Comparison of ENCODE assay signal across 8 cellular contexts in the genomic region with DNA sequence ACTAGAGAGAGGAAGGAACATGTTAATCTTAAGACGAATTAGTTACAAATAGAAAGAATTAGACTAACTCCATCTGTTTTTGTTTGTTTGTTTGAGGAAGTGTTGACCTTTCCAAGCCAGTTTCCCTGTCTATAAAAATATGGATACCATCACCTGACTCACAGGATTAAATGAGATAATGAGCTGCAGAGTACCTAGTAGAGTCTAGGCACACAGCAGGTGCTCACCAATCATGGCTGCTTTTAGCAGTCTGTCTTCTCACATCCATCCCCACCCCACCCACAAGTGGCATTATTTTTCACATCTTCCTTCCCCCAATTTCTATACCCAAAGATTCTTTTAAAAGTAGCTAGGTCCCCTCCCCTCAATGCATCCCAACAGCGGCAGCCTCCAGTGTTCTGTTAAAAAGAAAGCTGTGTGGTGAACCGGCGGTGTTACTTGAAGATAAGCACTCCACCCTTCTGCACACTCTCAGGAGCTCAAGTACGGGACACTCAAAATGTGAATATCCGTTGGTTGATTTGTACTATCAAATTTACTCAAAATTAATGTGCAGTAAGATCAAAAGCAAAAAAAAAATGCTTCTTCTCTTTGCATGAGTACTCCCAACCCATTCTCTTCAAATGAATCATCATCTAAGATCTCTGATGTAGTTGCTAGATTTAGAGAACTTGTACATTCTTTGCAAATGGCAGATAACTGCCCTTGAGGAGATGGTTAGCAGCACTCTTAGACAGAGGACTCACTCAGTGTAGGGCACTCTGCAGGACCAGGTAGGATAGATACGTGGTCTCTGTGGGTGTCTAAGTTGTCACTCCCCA.
DNase-seq lines count a peak whose midpoint lies in the region; ATAC-seq and TF ChIP-seq lines count a peak whose summit lies in the region.

No MANE protein-coding gene starts in this region.

- H3K9me3 Mint-ChIP-seq in activated naive CD8-positive, alpha-beta T cell treated with anti-CD3 and anti-CD28 coated beads, Interleukin-2, amount 50 U/mL, for 24 hours: no peaks in the 10 kb centered on the region
- no peaks in the 10 kb centered on the region for H3K9me3 Mint-ChIP-seq in endothelial cell (ENCODE audit: unreplicated experiment)

- TF ChIP-seq CTCF in uterus (IDR thresholded peaks at IDR 0.05): no peak
- no peak for TF ChIP-seq CTCF in endothelial cell (IDR thresholded peaks at IDR 0.05; ENCODE audit: unreplicated experiment)

- H3K27ac ChIP-seq in right cardiac atrium (ENCODE audit: low read length): no peak overlapping the region
- H3K27ac ChIP-seq in uterus: no peak overlapping the region

- no peak for TF ChIP-seq POLR2A in uterus (IDR thresholded peaks at IDR 0.05)

- H3K27ac Mint-ChIP-seq in activated naive CD8-positive, alpha-beta T cell treated with anti-CD3 and anti-CD28 coated beads, Interleukin-2, amount 50 U/mL, for 24 hours: no peak overlapping the region
- no peak overlapping the region for H3K27ac Mint-ChIP-seq in endothelial cell (ENCODE audit: unreplicated experiment)

- H3K9me3 ChIP-seq in right cardiac atrium (ENCODE audit: control insufficient read depth, low read length): no peaks in the 10 kb centered on the region
- H3K9me3 ChIP-seq in uterus: no peaks in the 10 kb centered on the region

- intact Hi-C loops in right cardiac atrium (cut with DNase I): no loop called here
- intact Hi-C loops in Right ventricle myocardium inferior (cut with DNase I): no loop called here
- intact Hi-C loops in uterus (cut with DNase I; ENCODE audit: low total_unique reads): no loop called here

- H3K27me3 Mint-ChIP-seq in activated naive CD8-positive, alpha-beta T cell treated with anti-CD3 and anti-CD28 coated beads, Interleukin-2, amount 50 U/mL, for 24 hours: no peaks in the 10 kb centered on the region
- no peaks in the 10 kb centered on the region for H3K27me3 Mint-ChIP-seq in endothelial cell (ENCODE audit: unreplicated experiment)

- H3K4me1 Mint-ChIP-seq in activated naive CD8-positive, alpha-beta T cell treated with anti-CD3 and anti-CD28 coated beads, Interleukin-2, amount 50 U/mL, for 24 hours: peaks cover 47% of the 10 kb centered on the region
- H3K4me1 Mint-ChIP-seq in endothelial cell (ENCODE audit: unreplicated experiment): peaks cover 8% of the 10 kb centered on the region

- H3K4me3 ChIP-seq in right cardiac atrium (ENCODE audit: low read length) (no peak overlapping the region), uterus (no peak overlapping the region)

- no peak for DNase-seq in right cardiac atrium
- DNase-seq in Right ventricle myocardium inferior (ENCODE audit: missing footprints): no peak
- no peak for DNase-seq in activated naive CD8-positive, alpha-beta T cell treated with anti-CD3 and anti-CD28 coated beads, Interleukin-2, amount 50 U/mL, for 24 hours
- DNase-seq in stromal cell of bone marrow (ENCODE audit: low read depth): peak; percentile 21
- no peak for DNase-seq in uterus
- DNase-seq in ecto neural progenitor cell (ENCODE audit: low spot score): no peak
- no peak for DNase-seq in endothelial cell (ENCODE audit: low spot score)

- H3K4me3 Mint-ChIP-seq in activated naive CD8-positive, alpha-beta T cell treated with anti-CD3 and anti-CD28 coated beads, Interleukin-2, amount 50 U/mL, for 24 hours: peak overlapping the region; percentile 37
- H3K4me3 Mint-ChIP-seq in endothelial cell (ENCODE audit: unreplicated experiment): no peak overlapping the region

- WGBS in right cardiac atrium: 65% methylated on average over 7 of the region's 7 CpGs

- H3K27me3 ChIP-seq in right cardiac atrium (ENCODE audit: control insufficient read depth, insufficient read depth) (no peaks in the 10 kb centered on the region), uterus (no peaks in the 10 kb centered on the region)

- H3K4me1 ChIP-seq in right cardiac atrium (ENCODE audit: control insufficient read depth, insufficient read depth, low read length): peaks cover 4% of the 10 kb centered on the region
- H3K4me1 ChIP-seq in uterus: no peaks in the 10 kb centered on the region

- H3K36me3 ChIP-seq in uterus: no peaks in the 10 kb centered on the region

- peak; percentile 13 to 17 for ATAC-seq in right cardiac atrium
- ATAC-seq in Right ventricle myocardium inferior: no peak
- ATAC-seq in HG03025 (IDR thresholded peaks at IDR 0.05; ENCODE audit: low FRiP score, unreplicated experiment): peak; percentile 58
- peak; percentile 78 for ATAC-seq in activated naive CD8-positive, alpha-beta T cell treated with anti-CD3 and anti-CD28 coated beads, Interleukin-2, amount 50 U/mL, for 24 hours

- H3K36me3 Mint-ChIP-seq in activated naive CD8-positive, alpha-beta T cell treated with anti-CD3 and anti-CD28 coated beads, Interleukin-2, amount 50 U/mL, for 24 hours (ENCODE audit: low read depth): peaks cover 3% of the 10 kb centered on the region
- no peaks in the 10 kb centered on the region for H3K36me3 Mint-ChIP-seq in endothelial cell (ENCODE audit: low read depth, unreplicated experiment)
